ENCODE assay signal across 1 cellular context in the genomic region with DNA sequence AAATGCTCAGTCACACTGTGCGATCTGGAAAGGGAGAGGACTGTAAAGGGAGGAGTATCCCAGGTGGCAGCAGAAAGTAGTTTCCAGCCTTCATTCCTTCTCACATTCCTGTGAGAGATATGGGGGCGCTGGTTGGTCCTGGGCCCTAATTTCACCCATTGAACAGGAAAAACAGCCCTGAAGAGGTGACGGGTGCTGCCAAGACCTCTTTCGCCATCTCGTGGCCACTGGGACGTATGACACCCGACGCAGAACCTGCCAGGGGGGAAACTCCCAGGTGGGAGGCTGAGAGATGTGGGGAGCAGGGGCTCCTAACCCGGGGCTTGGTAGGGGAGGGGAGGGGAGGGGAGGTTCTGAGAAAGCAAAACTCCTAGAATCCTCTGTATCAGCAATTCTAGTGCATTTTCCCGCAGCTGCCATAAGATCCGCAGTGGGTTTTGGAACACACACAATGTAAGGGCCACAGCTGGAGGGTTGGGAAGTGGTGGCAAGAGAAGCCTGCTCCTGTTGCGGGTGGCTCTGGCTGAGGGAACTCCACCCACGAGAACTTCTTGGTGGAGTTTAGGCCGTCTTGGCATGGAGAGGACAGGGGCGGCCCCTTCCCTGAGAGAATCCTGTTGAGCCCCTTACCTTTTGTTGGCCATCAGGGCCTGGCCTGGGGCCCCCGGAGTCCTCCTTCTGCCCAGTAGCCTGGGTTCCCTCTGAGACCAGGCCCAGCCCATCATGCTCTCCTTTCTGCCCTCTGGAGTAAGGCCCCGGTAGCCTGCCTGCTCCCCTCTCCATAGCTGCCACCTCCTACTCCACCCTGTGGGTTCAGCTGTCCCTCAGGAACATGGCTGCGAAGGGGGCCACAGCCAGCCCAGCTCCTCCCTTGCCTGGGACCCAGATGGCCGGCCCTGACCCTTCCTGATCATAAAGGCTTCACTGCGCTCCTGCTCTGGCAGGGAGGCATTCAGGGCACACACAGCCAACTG.
TF ChIP-seq lines count a peak whose summit lies in the region.

No MANE protein-coding gene starts in this region.

TF ChIP-seq in HCT116, 20 proteins besides CTCF, POLR2A, EP300 and RAD21:
- TF ChIP-seq, protein P1, sequence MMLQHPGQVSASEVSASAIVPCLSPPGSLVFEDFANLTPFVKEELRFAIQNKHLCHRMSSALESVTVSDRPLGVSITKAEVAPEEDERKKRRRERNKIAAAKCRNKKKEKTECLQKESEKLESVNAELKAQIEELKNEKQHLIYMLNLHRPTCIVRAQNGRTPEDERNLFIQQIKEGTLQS (IDR thresholded peaks at IDR 0.05) = no peak
- no peak for TF ChIP-seq EGR1 (IDR thresholded peaks at IDR 0.05; ENCODE audit: low read depth)
- TF ChIP-seq, protein P2, sequence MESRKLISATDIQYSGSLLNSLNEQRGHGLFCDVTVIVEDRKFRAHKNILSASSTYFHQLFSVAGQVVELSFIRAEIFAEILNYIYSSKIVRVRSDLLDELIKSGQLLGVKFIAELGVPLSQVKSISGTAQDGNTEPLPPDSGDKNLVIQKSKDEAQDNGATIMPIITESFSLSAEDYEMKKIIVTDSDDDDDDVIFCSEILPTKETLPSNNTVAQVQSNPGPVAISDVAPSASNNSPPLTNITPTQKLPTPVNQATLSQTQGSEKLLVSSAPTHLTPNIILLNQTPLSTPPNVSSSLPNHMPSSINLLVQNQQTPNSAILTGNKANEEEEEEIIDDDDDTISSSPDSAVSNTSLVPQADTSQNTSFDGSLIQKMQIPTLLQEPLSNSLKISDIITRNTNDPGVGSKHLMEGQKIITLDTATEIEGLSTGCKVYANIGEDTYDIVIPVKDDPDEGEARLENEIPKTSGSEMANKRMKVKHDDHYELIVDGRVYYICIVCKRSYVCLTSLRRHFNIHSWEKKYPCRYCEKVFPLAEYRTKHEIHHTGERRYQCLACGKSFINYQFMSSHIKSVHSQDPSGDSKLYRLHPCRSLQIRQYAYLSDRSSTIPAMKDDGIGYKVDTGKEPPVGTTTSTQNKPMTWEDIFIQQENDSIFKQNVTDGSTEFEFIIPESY (IDR thresholded peaks at IDR 0.05; ENCODE audit: extremely low read depth, insufficient replicate concordance, low read length) = no peak
- no peak for TF ChIP-seq POLR2AphosphoS5 (IDR thresholded peaks at IDR 0.05; ENCODE audit: low read depth, low read length)
- TF ChIP-seq SP1 (IDR thresholded peaks at IDR 0.05; ENCODE audit: low read depth) = no peak
- TF ChIP-seq, protein P3, sequence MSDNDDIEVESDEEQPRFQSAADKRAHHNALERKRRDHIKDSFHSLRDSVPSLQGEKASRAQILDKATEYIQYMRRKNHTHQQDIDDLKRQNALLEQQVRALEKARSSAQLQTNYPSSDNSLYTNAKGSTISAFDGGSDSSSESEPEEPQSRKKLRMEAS (IDR thresholded peaks at IDR 0.05) = no peak
- no peak for TF ChIP-seq ZFX (IDR thresholded peaks at IDR 0.05)
- TF ChIP-seq SIN3A (IDR thresholded peaks at IDR 0.05; ENCODE audit: low read depth) = no peak
